33 cellular contexts compared by ENCODE assay signal in genomic region chr17:49461580-49461979, GRCh38. TPM values are rescaled to one million over a fixed set of nuclear protein-coding genes. Genes with fewer than 3 reads are reported as not detected.
"Had no signal": no experiment of that assay in that cellular context is flagged by ENCODE, and none has a peak within 500 bp of the region (broad histone marks: within the 10 kb centered on the region; RNA-seq: fewer than 3 reads in every experiment).

No MANE protein-coding gene starts in this region.

- ATAC-seq: activated CD8-positive, alpha-beta T cell treated with anti-CD3 and anti-CD28 coated beads for 36 hours; activated naive CD4-positive, alpha-beta T cell treated with anti-CD3 and anti-CD28 coated beads, Interleukin-2, amount 50 U/mL, for 72 hours; activated T-cell treated with anti-CD3 and anti-CD28 coated beads, Interleukin-2, amount 50 U/mL, for 4 hours; activated T-cell treated with anti-CD3 and anti-CD28 coated beads, Interleukin-2, amount 50 U/mL, for 72 hours; activated T-helper 17 cell treated with anti-CD3 and anti-CD28 coated beads, Interleukin-2, amount 50 U/mL, for 72 hours had no signal

- H3K36me3 ChIP-seq: adrenal gland, cardiac muscle cell had no signal

- FAIRE-seq: bronchial epithelial cell, TTC549 had no signal

- H3K4me1 ChIP-seq: adrenal gland had no signal

- H3K27me3 ChIP-seq: cardiac muscle cell had no signal

- DNase-seq: activated B cell treated with CpG ODN at 0.5 μM for 24 hours; activated CD4-positive, alpha-beta memory T cell treated with anti-CD3 and anti-CD28 coated beads for 36 hours; activated CD4-positive, alpha-beta T cell treated with anti-CD3 and anti-CD28 coated beads for 4 hours; activated CD4-positive, alpha-beta T cell treated with anti-CD3 and anti-CD28 coated beads, Interleukin-2, amount 10 ng/mL, durations not matched to agents 24 days and 14 days; activated CD4-positive, alpha-beta T cell treated with anti-CD3 and anti-CD28 coated beads, Interleukin-2, amount 50 U/mL, for 1 hour; activated CD4-positive, alpha-beta T cell treated with anti-CD3 and anti-CD28 coated beads, Interleukin-2, amount 50 U/mL, for 4 hours; activated CD4-positive, CD25-positive, alpha-beta regulatory T cell treated with anti-CD3 and anti-CD28 coated beads, Interleukin-2, amount 50 U/mL, for 72 hours; activated CD8-positive, alpha-beta memory T cell treated with anti-CD3 and anti-CD28 coated beads, Interleukin-2, amount 50 U/mL, for 4 hours; activated CD8-positive, alpha-beta T cell treated with anti-CD3 and anti-CD28 coated beads for 36 hours; activated effector memory CD4-positive, alpha-beta T cell treated with anti-CD3 and anti-CD28 coated beads, Interleukin-2, amount 50 U/mL, for 16 hours; activated gamma-delta T cell treated with Interleukin-2 at 50 U/mL for 16 hours; activated naive CD4-positive, alpha-beta T cell; activated naive CD4-positive, alpha-beta T cell treated with anti-CD3 and anti-CD28 coated beads for 36 hours; activated naive CD4-positive, alpha-beta T cell treated with anti-CD3 and anti-CD28 coated beads, Interleukin-2, amount 50 U/mL, for 16 hours; activated naive CD8-positive, alpha-beta T cell treated with anti-CD3 and anti-CD28 coated beads for 36 hours; activated T-cell treated with anti-CD3 and anti-CD28 coated beads for 4 hours; activated T-cell treated with anti-CD3 and anti-CD28 coated beads, Interleukin-2, amount 50 U/mL, for 1 hour; activated T-cell treated with anti-CD3 and anti-CD28 coated beads, Interleukin-2, amount 50 U/mL, for 4 hours; activated T-cell treated with anti-CD3 and anti-CD28 coated beads, Interleukin-2, amount 50 U/mL, for 72 hours; adrenal gland; amniotic stem cell; aorta; central memory CD4-positive, alpha-beta T cell; T-helper 1 cell; T-helper 2 cell; T-helper 9 cell had no signal

- H3K4me3 ChIP-seq: adrenal gland, cardiac muscle cell had no signal

- H3K27ac ChIP-seq: adrenal gland, cardiac muscle cell, VCaP had no signal

- H3K9me3 ChIP-seq: adrenal gland had no signal

RNA-seq across cellular contexts. Expression of gene NGFR, which starts 33.5 kb away (rescaled TPM):
- total RNA-seq: activated CD4-positive, alpha-beta T cell treated with anti-CD3 and anti-CD28 coated beads, Interleukin-2, amount 10 ng/mL, durations not matched to agents 24 days and 14 days; activated CD8-positive, alpha-beta memory T cell treated with anti-CD3 and anti-CD28 coated beads for 36 hours; activated naive CD4-positive, alpha-beta T cell treated with anti-CD3 and anti-CD28 coated beads, Interleukin-2, amount 50 U/mL, for 72 hours had no signal
